ENCODE assay signal across 25 cellular contexts in the genomic region with DNA sequence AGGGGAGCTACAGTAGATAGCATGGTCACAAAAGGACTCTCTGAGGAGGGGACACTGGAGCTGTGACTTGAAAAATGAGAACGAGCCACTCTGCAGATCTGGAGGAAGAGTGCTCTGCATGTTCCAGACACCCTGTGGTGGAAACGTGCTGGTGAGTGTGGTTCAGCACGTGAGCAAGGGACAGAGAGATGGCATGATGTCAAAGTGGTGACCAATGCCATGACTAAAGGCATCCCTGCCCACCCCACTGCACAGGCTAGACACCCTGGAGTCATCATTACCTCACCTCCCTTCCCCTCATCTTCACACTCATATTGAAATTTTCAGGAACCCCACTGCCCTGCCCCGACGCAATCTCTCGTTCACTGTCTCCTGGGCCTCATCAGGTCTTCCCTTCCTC. TPM values are rescaled to one million over a fixed set of nuclear protein-coding genes. Genes with fewer than 3 reads are reported as not detected.
DNase-seq lines count a peak whose midpoint lies in the region; FAIRE-seq lines count a peak whose summit lies in the region.
"Had no signal": no experiment of that assay in that cellular context is flagged by ENCODE, and none has a peak within 500 bp of the region (broad histone marks: within the 10 kb centered on the region; RNA-seq: fewer than 3 reads in every experiment).

No MANE protein-coding gene starts in this region.

- no peaks in the 10 kb centered on the region for H3K9me3 Mint-ChIP-seq in activated CD4-positive, alpha-beta T cell treated with anti-CD3 and anti-CD28 coated beads, Interleukin-2, amount 10 ng/mL, durations not matched to agents 7 days and 5 days
- H3K9me3 Mint-ChIP-seq: CD4-positive, CD25-positive, alpha-beta regulatory T cell; nephron progenitor cell had no signal

- peak; percentile 9 for FAIRE-seq in HTR-8/SVneo (lab: Jason Lieb, UNC)
- FAIRE-seq: endothelial cell of umbilical vein, GM12878 had no signal

- CTCF ChIA-PET in activated CD4-positive, alpha-beta T cell treated with anti-CD3 and anti-CD28 coated beads, Interleukin-2, amount 10 ng/mL, durations not matched to agents 7 days and 5 days (lab: Charles Lee): interaction anchor here (0.9 kb wide), 2 partner anchors 19 to 35 kb away, joined by 3 to 4 read pairs; no protein-coding TSS in a partner anchor

- in situ Hi-C loops in ACHN (cut with HindIII; ENCODE audit: low pct_ligation_motif_present, low pct_unique_long_range_greater_than_20kb, low sequenced_read_pairs): no loop called here

- H3K27me3 Mint-ChIP-seq in activated CD4-positive, alpha-beta T cell treated with anti-CD3 and anti-CD28 coated beads, Interleukin-2, amount 10 ng/mL, durations not matched to agents 7 days and 5 days: peaks cover 2% of the 10 kb centered on the region
- H3K27me3 Mint-ChIP-seq: activated naive CD8-positive, alpha-beta T cell; CD4-positive, CD25-positive, alpha-beta regulatory T cell had no signal

- DNase-seq in activated CD4-positive, alpha-beta T cell treated with anti-CD3 and anti-CD28 coated beads for 48 hours: peak; percentile 14
- DNase-seq in activated CD4-positive, alpha-beta T cell treated with anti-CD3 and anti-CD28 coated beads, Interleukin-2, amount 10 ng/mL, durations not matched to agents 7 days and 5 days: no peak
- DNase-seq in AG08395 (ENCODE audit: low spot score): peak; percentile 37
- DNase-seq in HTR-8/SVneo (ENCODE audit: insufficient read length, low spot score): no peak
- DNase-seq in ecto neural progenitor cell (ENCODE audit: low spot score): peak; percentile 8
- no peak for DNase-seq in foreskin melanocyte
- DNase-seq in ACHN: no peak
- DNase-seq in DMS53 treated with DMSO at 0.1 percent for 48 hours (lab: John Stamatoyannopoulos, UW; ENCODE audit: unreplicated experiment): no peak
- DNase-seq: 8988T; activated CD4-positive, alpha-beta T cell treated with anti-CD3 and anti-CD28 coated beads, Interleukin-2, amount 50 U/mL, for 1 hour; AML-193; aorta; CD4-positive, CD25-positive, alpha-beta regulatory T cell; hypothalamus; Karpas-422; NCI-H1436 treated with DMSO at 0.1 percent for 48 hours; NCI-H2107; NCI-H345; nephron progenitor cell; stimulated activated naive CD4-positive, alpha-beta T cell treated with Interleukin-2 at 50 U/mL for 16 hours; T-helper 9 cell; upper lobe of right lung had no signal

- peaks cover 3% of the 10 kb centered on the region for H3K36me3 Mint-ChIP-seq in activated CD4-positive, alpha-beta T cell treated with anti-CD3 and anti-CD28 coated beads, Interleukin-2, amount 10 ng/mL, durations not matched to agents 7 days and 5 days (ENCODE audit: low read depth)

- no peak overlapping the region for H3K4me3 Mint-ChIP-seq in activated CD4-positive, alpha-beta T cell treated with anti-CD3 and anti-CD28 coated beads, Interleukin-2, amount 10 ng/mL, durations not matched to agents 7 days and 5 days
- H3K4me3 Mint-ChIP-seq: activated naive CD8-positive, alpha-beta T cell; CD4-positive, CD25-positive, alpha-beta regulatory T cell; nephron progenitor cell had no signal

- peaks cover 17% of the 10 kb centered on the region for H3K4me1 Mint-ChIP-seq in activated CD4-positive, alpha-beta T cell treated with anti-CD3 and anti-CD28 coated beads, Interleukin-2, amount 10 ng/mL, durations not matched to agents 7 days and 5 days
- H3K4me1 Mint-ChIP-seq: nephron progenitor cell had no signal

- no peak overlapping the region for H3K27ac Mint-ChIP-seq in activated CD4-positive, alpha-beta T cell treated with anti-CD3 and anti-CD28 coated beads, Interleukin-2, amount 10 ng/mL, durations not matched to agents 7 days and 5 days
- H3K27ac Mint-ChIP-seq: activated naive CD8-positive, alpha-beta T cell; CD4-positive, CD25-positive, alpha-beta regulatory T cell; nephron progenitor cell had no signal

- POLR2A ChIA-PET in activated CD4-positive, alpha-beta T cell treated with anti-CD3 and anti-CD28 coated beads, Interleukin-2, amount 10 ng/mL, durations not matched to agents 7 days and 5 days (lab: Charles Lee): no interaction called here

RNA-seq across cellular contexts. Expression of a gene that starts 56.5 kb away (rescaled TPM):
- 1 to 10 TPM; 3.0 to 4.3 TPM for total RNA-seq in activated CD4-positive, alpha-beta T cell treated with anti-CD3 and anti-CD28 coated beads, Interleukin-2, amount 10 ng/mL, durations not matched to agents 7 days and 5 days

Comparison
In these comparisons a context has a peak if more than half of its experiments do, and no peak if none do; other contexts are left out.
1. DNase-seq: peak in activated CD4-positive, alpha-beta T cell treated with anti-CD3 and anti-CD28 coated beads for 48 hours (single experiment), AG08395 (single experiment) and ecto neural progenitor cell (single experiment); none in activated CD4-positive, alpha-beta T cell treated with anti-CD3 and anti-CD28 coated beads, Interleukin-2, amount 10 ng/mL, durations not matched to agents 7 days and 5 days (single experiment), HTR-8/SVneo (single experiment), foreskin melanocyte (single experiment), ACHN (single experiment) and DMS53 treated with DMSO at 0.1 percent for 48 hours (single experiment).